Comparison of ENCODE assay signal across 16 cellular contexts in genomic region chr4:123767801-123768200, GRCh38.
DNase-seq lines count a peak whose midpoint lies in the region; ATAC-seq and TF ChIP-seq lines count a peak whose summit lies in the region.
"Had no signal": no experiment of that assay in that cellular context is flagged by ENCODE, and none has a peak within 500 bp of the region (broad histone marks: within the 10 kb centered on the region; RNA-seq: fewer than 3 reads in every experiment).

No MANE protein-coding gene starts in this region.

- H3K79me2 ChIP-seq in hepatocyte: no peaks in the 10 kb centered on the region

- no peak overlapping the region for H3K4me2 ChIP-seq in hepatocyte

- H3K9me3 ChIP-seq in hepatocyte (ENCODE audit: low read depth): no peaks in the 10 kb centered on the region
- H3K9me3 ChIP-seq: BE2C, Caco-2 had no signal

- H3K4me1 ChIP-seq in hepatocyte (ENCODE audit: insufficient read depth): no peaks in the 10 kb centered on the region
- H3K4me1 ChIP-seq: BE2C, Caco-2 had no signal

- H3K27ac Mint-ChIP-seq in HFFc6 (peak overlapping the region; percentile 56), chondrocyte (ENCODE audit: unreplicated experiment) (peak overlapping the region; percentile 0)
- H3K27ac Mint-ChIP-seq: CD4-positive, CD25-positive, alpha-beta regulatory T cell; H9 had no signal

- ATAC-seq in HG02623 (IDR thresholded peaks at IDR 0.05; ENCODE audit: unreplicated experiment): no peak
- ATAC-seq in GM21576 (IDR thresholded peaks at IDR 0.05; ENCODE audit: unreplicated experiment): no peak
- ATAC-seq: GM12878, K562 had no signal

- H3K4me3 Mint-ChIP-seq in HFFc6: peak overlapping the region; percentile 53
- H3K4me3 Mint-ChIP-seq in chondrocyte (ENCODE audit: unreplicated experiment): no peak overlapping the region
- H3K4me3 Mint-ChIP-seq: CD4-positive, CD25-positive, alpha-beta regulatory T cell; H9 had no signal

- in situ Hi-C loops in KBM-7 (cut with MboI; ENCODE audit: low pct_unique_long_range_greater_than_20kb, low sequenced_read_pairs): no loop called here

- H2AFZ ChIP-seq in hepatocyte: peak overlapping the region; percentile 10

- H3K27me3 Mint-ChIP-seq in HFFc6 (ENCODE audit: insufficient read depth) (no peaks in the 10 kb centered on the region; the same call in 1 of the 2 replicates), chondrocyte (ENCODE audit: low read depth) (no peaks in the 10 kb centered on the region)
- H3K27me3 Mint-ChIP-seq: CD4-positive, CD25-positive, alpha-beta regulatory T cell had no signal

- H3K36me3 ChIP-seq in hepatocyte (replicated peaks; ENCODE audit: insufficient read depth, low read depth): no peaks in the 10 kb centered on the region
- H3K36me3 ChIP-seq: BE2C had no signal

- no peak overlapping the region for H3K27ac ChIP-seq in hepatocyte

- DNase-seq in HFFc6 (no peak), chondrocyte (ENCODE audit: low spot score) (no peak), hepatocyte (ENCODE audit: low spot score) (no peak), KBM-7 (no peak), HUDEP-2 (lab: John Stamatoyannopoulos, UW; ENCODE audit: unreplicated experiment in 76 of 76) (no peak)
- DNase-seq: ACHN; BE2C; C1 segment of cervical spinal cord; Caco-2; CD4-positive, CD25-positive, alpha-beta regulatory T cell; H9; Karpas-422 had no signal

- no peak for TF ChIP-seq CTCF in HFFc6 (IDR thresholded peaks at IDR 0.05)
- no peak for TF ChIP-seq CTCF in chondrocyte (IDR thresholded peaks at IDR 0.05)
- TF ChIP-seq CTCF in hepatocyte (IDR thresholded peaks at IDR 0.05; ENCODE audit: poor library complexity): no peak

- WGBS in hepatocyte (ENCODE audit: low lambda C conversion rate, missing lambda C conversion rate): 57% methylated on average over 2 of the region's 2 CpGs

- no peaks in the 10 kb centered on the region for H3K27me3 ChIP-seq in hepatocyte
- H3K27me3 ChIP-seq: BE2C had no signal

- H4K20me1 ChIP-seq in hepatocyte (ENCODE audit: insufficient read depth, poor library complexity, severe bottlenecking): no peaks in the 10 kb centered on the region

- no peaks in the 10 kb centered on the region for H3K36me3 Mint-ChIP-seq in HFFc6 (ENCODE audit: low read depth)
- H3K36me3 Mint-ChIP-seq in chondrocyte (ENCODE audit: low read depth): peaks cover 3% of the 10 kb centered on the region
- H3K36me3 Mint-ChIP-seq: CD4-positive, CD25-positive, alpha-beta regulatory T cell had no signal

- H3K9me3 Mint-ChIP-seq in HFFc6 (no peaks in the 10 kb centered on the region), chondrocyte (ENCODE audit: low read depth) (peaks cover 9% of the 10 kb centered on the region)

- no peaks in the 10 kb centered on the region for H3K9me2 ChIP-seq in hepatocyte (replicated peaks; ENCODE audit: insufficient read depth)

- peaks cover 15% of the 10 kb centered on the region for H3K4me1 Mint-ChIP-seq in HFFc6 (ENCODE audit: low read depth)
- peaks cover 9% of the 10 kb centered on the region for H3K4me1 Mint-ChIP-seq in chondrocyte (ENCODE audit: low read depth)
- H3K4me1 Mint-ChIP-seq: CD4-positive, CD25-positive, alpha-beta regulatory T cell; H9 had no signal

- no peak overlapping the region for H3K4me3 ChIP-seq in hepatocyte
- H3K4me3 ChIP-seq: GM12878, K562 had no signal
